ENCODE assay signal across 20 cellular contexts in the genomic region with DNA sequence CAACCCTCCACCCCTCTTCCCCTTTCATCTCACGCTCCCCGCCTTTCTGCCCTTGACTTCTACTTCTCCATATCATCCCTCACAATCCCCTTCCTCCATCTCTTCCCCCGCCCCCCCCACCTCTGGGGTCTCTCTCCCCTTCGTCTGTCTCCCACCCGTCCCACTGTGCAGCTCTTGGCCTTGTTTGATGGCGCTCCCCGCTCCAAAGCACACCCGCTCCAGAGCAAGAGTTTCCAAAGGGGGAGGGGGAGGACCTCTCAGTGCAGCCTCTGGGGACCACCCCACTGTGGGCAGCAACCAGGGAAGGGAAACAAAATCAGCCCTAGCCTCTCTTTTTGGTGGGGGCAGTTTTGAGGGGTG. TPM values are rescaled to one million over a fixed set of nuclear protein-coding genes. Genes with fewer than 3 reads are reported as not detected.
DNase-seq lines count a peak whose midpoint lies in the region; ATAC-seq and TF ChIP-seq lines count a peak whose summit lies in the region.
"Had no signal": no experiment of that assay in that cellular context is flagged by ENCODE, and none has a peak within 500 bp of the region (broad histone marks: within the 10 kb centered on the region; RNA-seq: fewer than 3 reads in every experiment).

No MANE protein-coding gene starts in this region.

- peak; percentile 46 for DNase-seq in NCI-H748 (lab: John Stamatoyannopoulos, UW; ENCODE audit: unreplicated experiment)
- DNase-seq in NCI-H748 treated with DMSO at 0.1 percent for 48 hours (lab: John Stamatoyannopoulos, UW), result no peak
- DNase-seq in OCI-LY7 (ENCODE audit: low spot score), result no peak
- no peak for DNase-seq in stomach
- DNase-seq in NK-92 treated with Interleukin-12 subunit alpha and Interleukin-12 subunit beta, amount 100 ng/mL, for 24 hours (lab: John Stamatoyannopoulos, UW), result no peak
- no peak for DNase-seq in mesenteric fat pad (ENCODE audit: low spot score)
- DNase-seq: activated T-cell treated with anti-CD3 and anti-CD28 coated beads for 4 hours had no signal

- POLR2A ChIA-PET in OCI-LY7 (lab: Charles Lee), result no interaction called here

- intact Hi-C loops in OCI-LY7 (cut with micrococcal nuclease; ENCODE audit: unreplicated experiment) (no loop called here), stomach (cut with DNase I; ENCODE audit: low total_unique reads) (no loop called here)

- H3K4me3 ChIP-seq in OCI-LY7 (ENCODE audit: low read depth, low read length, poor library complexity, severe bottlenecking) (peak overlapping the region; percentile 17), iPS-11a (ENCODE audit: low read depth, low read length) (peak overlapping the region; percentile 64), stomach (peak overlapping the region in 3 of 4 donors; percentile 7 to 19 (median 11))
- H3K4me3 ChIP-seq: SK-N-MC, upper lobe of right lung had no signal

- H3K36me3 ChIP-seq in OCI-LY7 (ENCODE audit: insufficient read depth, low read length), result no peaks in the 10 kb centered on the region
- no peaks in the 10 kb centered on the region for H3K36me3 ChIP-seq in stomach
- H3K36me3 ChIP-seq: upper lobe of right lung had no signal

- H3K9me2 ChIP-seq in OCI-LY7 (ENCODE audit: insufficient read depth, low read length), result no peaks in the 10 kb centered on the region

- no peak overlapping the region; the same call in 1 of the 2 replicates for H2AFZ ChIP-seq in OCI-LY7 (ENCODE audit: low read length)

- H3K4me1 ChIP-seq in OCI-LY7 (ENCODE audit: insufficient read depth, low read length, poor library complexity, severe bottlenecking) (peaks cover 63% of the 10 kb centered on the region), stomach (peaks cover 0 to 11% (median 4%) of the 10 kb centered on the region in 4 donors)
- H3K4me1 ChIP-seq: upper lobe of right lung had no signal

- H3K79me2 ChIP-seq in OCI-LY7 (ENCODE audit: insufficient read depth, low read depth, low read length), result no peaks in the 10 kb centered on the region

- H4K20me1 ChIP-seq in OCI-LY7 (ENCODE audit: insufficient read depth, low read length), result no peaks in the 10 kb centered on the region

- TF ChIP-seq CTCF in OCI-LY7 (conservative IDR thresholded peaks at IDR 0.05; ENCODE audit: low read length), result no peak
- TF ChIP-seq CTCF in stomach (IDR thresholded peaks at IDR 0.05), result no peak

- CTCF ChIA-PET in OCI-LY7 (lab: Charles Lee; ENCODE audit: unreplicated experiment), result no interaction called here

- peak overlapping the region; percentile 67 for H3K27ac ChIP-seq in OCI-LY7 (ENCODE audit: low read depth, low read length, poor library complexity, severe bottlenecking)
- no peak overlapping the region for H3K27ac ChIP-seq in stomach
- H3K27ac ChIP-seq: SK-N-MC, upper lobe of right lung had no signal

- H3K9me3 ChIP-seq in OCI-LY7 (ENCODE audit: low read length) (no peaks in the 10 kb centered on the region), stomach (no peaks in the 10 kb centered on the region)
- H3K9me3 ChIP-seq: upper lobe of right lung had no signal

- peak overlapping the region; percentile 72 for H3K4me2 ChIP-seq in OCI-LY7 (ENCODE audit: low read length)

- no TSS peak for BruUV-seq in OCI-LY7 (replicated peaks; lab: Mats Ljungman, UMichigan)

- TF ChIP-seq EP300 in stomach (IDR thresholded peaks at IDR 0.05), result no peak

- peaks cover 0 to 71% (median 30%) of the 10 kb centered on the region in 3 donors for H3K27me3 ChIP-seq in stomach

- TF ChIP-seq POLR2A in stomach (IDR thresholded peaks at IDR 0.05), result no peak

- ATAC-seq in HG03108 (IDR thresholded peaks at IDR 0.05; ENCODE audit: unreplicated experiment), result no peak

- WGBS in stomach, 5 donors, result 28 to 37% (median 32%) methylated on average over 7 to 8 of the region's 8 CpGs

RNA-seq across cellular contexts. Expression of a gene that starts 0.8 kb away (rescaled TPM):
- total RNA-seq in OCI-LY7 (2014; rRNA removed; shearing (Covaris generic)), result not detected in 2 replicates
- total RNA-seq in OCI-LY7 (2022) (0.57 TPM in 1 of 2 replicates, not detected in the other), stomach (100 to 1,000 TPM in 3 of 5 donors, 10 to 100 TPM in 1, 1 to 10 TPM in 1; 2.3 to 455 (median 211) TPM), mesenteric fat pad (0.22 TPM)
- 100 to 1,000 TPM in 2 of 3 donors, 10 to 100 TPM in 1; 37.7 to 134 (median 130) TPM for polyA plus RNA-seq in stomach
- total RNA-seq: activated naive CD4-positive, alpha-beta T cell treated with anti-CD3 and anti-CD28 coated beads for 36 hours; astrocyte; CD4-positive, alpha-beta memory T cell; chondrocyte; endothelial cell of umbilical vein; fibroblast of villous mesenchyme; H4; lung microvascular endothelial cell; natural killer cell treated with Interleukin-12 subunit alpha and Interleukin-12 subunit beta and Interleukin-15 and Interleukin-18, amount 100 ng/mL, for 72 hours; upper lobe of right lung had no signal
- polyA plus RNA-seq: CD4-positive, alpha-beta memory T cell; endothelial cell of umbilical vein had no signal

Comparison
In these comparisons a context has a peak if more than half of its experiments do, and no peak if none do; other contexts are left out.
1. H3K4me3 ChIP-seq: peak in every context shown above with its lines; median percentile 64 in iPS-11a; 17 in OCI-LY7; 11 in stomach.